22 cellular contexts compared by ENCODE assay signal in the genomic region with DNA sequence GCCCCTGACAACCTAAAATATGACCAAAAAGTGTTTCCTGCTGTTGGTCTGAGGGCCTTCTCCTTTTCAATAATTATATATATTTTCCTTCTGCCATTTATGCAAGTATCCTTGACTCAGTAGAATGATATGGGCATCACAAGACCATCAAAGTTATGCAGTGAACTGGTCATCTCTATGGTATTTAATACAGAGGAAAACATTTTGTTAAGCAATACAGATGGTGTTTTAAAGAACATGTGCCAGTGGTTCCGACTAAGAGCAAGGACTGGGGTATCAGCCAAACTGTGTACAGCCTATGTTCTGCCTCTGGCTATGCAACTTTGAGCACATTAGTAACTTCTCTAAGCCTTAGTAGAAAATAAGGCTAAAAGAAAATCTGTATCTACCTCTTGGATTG.
DNase-seq lines count a peak whose midpoint lies in the region; ATAC-seq, FAIRE-seq and TF ChIP-seq lines count a peak whose summit lies in the region.
"Had no signal": no experiment of that assay in that cellular context is flagged by ENCODE, and none has a peak within 500 bp of the region (broad histone marks: within the 10 kb centered on the region; RNA-seq: fewer than 3 reads in every experiment).

No MANE protein-coding gene starts in this region.

- H3K27me3 ChIP-seq in ACC112 (ENCODE audit: insufficient read depth, low read length), result no peaks in the 10 kb centered on the region

- peak overlapping the region; percentile 76 for H3K27ac ChIP-seq in ACC112 (ENCODE audit: low read depth, low read length)
- H3K27ac ChIP-seq: A549, thoracic aorta had no signal

- intact Hi-C loops in natural killer cell (cut with micrococcal nuclease), result no loop called here

- H3K36me3 ChIP-seq in ACC112 (ENCODE audit: insufficient read depth, low read length), result no peaks in the 10 kb centered on the region
- H3K36me3 ChIP-seq: thoracic aorta had no signal

- H2AFZ ChIP-seq in ACC112 (ENCODE audit: low read length, unreplicated experiment), result no peak overlapping the region

- no peak overlapping the region for H3K4me3 Mint-ChIP-seq in natural killer cell
- H3K4me3 Mint-ChIP-seq: activated naive CD8-positive, alpha-beta T cell treated with anti-CD3 and anti-CD28 coated beads, Interleukin-2, amount 50 U/mL, for 24 hours; activated T-cell treated with anti-CD3 and anti-CD28 coated beads, Interleukin-2, amount 50 U/mL, for 4 hours; nephron had no signal

- ATAC-seq in natural killer cell, result no peak
- ATAC-seq: activated naive CD8-positive, alpha-beta T cell treated with anti-CD3 and anti-CD28 coated beads, Interleukin-2, amount 50 U/mL, for 24 hours; activated T-cell treated with anti-CD3 and anti-CD28 coated beads, Interleukin-2, amount 50 U/mL, for 4 hours; esophagus mucosa; Right ventricle myocardium inferior had no signal

- H3K9me3 Mint-ChIP-seq in natural killer cell, result peaks cover 0 to 2% of the 10 kb centered on the region in 2 donors

- H3K36me3 Mint-ChIP-seq in natural killer cell, result no peaks in the 10 kb centered on the region

- no peak for TF ChIP-seq CTCF in foreskin fibroblast (IDR thresholded peaks at IDR 0.05; ENCODE audit: low read depth, low read length)
- TF ChIP-seq CTCF in D721Med (IDR thresholded peaks at IDR 0.05; ENCODE audit: insufficient read depth, missing control alignments), result no peak
- TF ChIP-seq CTCF in natural killer cell (IDR thresholded peaks at IDR 0.05), result no peak

- H3K4me1 Mint-ChIP-seq in natural killer cell, result no peaks in the 10 kb centered on the region

- FAIRE-seq in D721Med (lab: Jason Lieb, UNC), result no peak
- FAIRE-seq: A549 had no signal

- DNase-seq in HS-27A (ENCODE audit: low read depth) (peak; percentile 86), astrocyte of the hippocampus (ENCODE audit: low read depth, low spot score) (peak; percentile 32), foreskin fibroblast (peak; percentile 90 to 95), D721Med (ENCODE audit: insufficient read length, low spot score) (no peak), natural killer cell (no peak), UCSD-AML1 (lab: John Stamatoyannopoulos, UW; ENCODE audit: unreplicated experiment) (no peak), NCI-H446 treated with DMSO at 0.1 percent for 48 hours (lab: John Stamatoyannopoulos, UW) (no peak)
- DNase-seq: activated CD4-positive, alpha-beta T cell treated with anti-CD3 and anti-CD28 coated beads, Interleukin-2, amount 50 U/mL, for 1 hour; activated naive CD8-positive, alpha-beta T cell treated with anti-CD3 and anti-CD28 coated beads, Interleukin-2, amount 50 U/mL, for 24 hours; activated T-cell treated with anti-CD3 and anti-CD28 coated beads, Interleukin-2, amount 50 U/mL, for 4 hours; cortex of kidney; NCI-H2029; NCI-H82; retina; stimulated activated CD4-positive, alpha-beta T cell treated with anti-CD3 and anti-CD28 coated beads, Interleukin-1b, Interleukin-23, amount 100 ng/mL, for 48 hours; T-helper 9 cell had no signal

- no peaks in the 10 kb centered on the region for H3K27me3 Mint-ChIP-seq in natural killer cell (ENCODE audit: low read depth in 2 of 2)
- H3K27me3 Mint-ChIP-seq: activated naive CD8-positive, alpha-beta T cell treated with anti-CD3 and anti-CD28 coated beads, Interleukin-2, amount 50 U/mL, for 24 hours had no signal

- H3K27ac Mint-ChIP-seq in natural killer cell, result no peak overlapping the region
- H3K27ac Mint-ChIP-seq: activated naive CD8-positive, alpha-beta T cell treated with anti-CD3 and anti-CD28 coated beads, Interleukin-2, amount 50 U/mL, for 24 hours; nephron had no signal

- H3K4me3 ChIP-seq in ACC112 (ENCODE audit: low read depth, low read length) (no peak overlapping the region), foreskin fibroblast (ENCODE audit: low read depth in 1 of 2, low read length in 2 of 2) (no peak overlapping the region)
- H3K4me3 ChIP-seq: A549, thoracic aorta had no signal

- no peaks in the 10 kb centered on the region for H3K79me2 ChIP-seq in ACC112 (ENCODE audit: control insufficient read depth, insufficient read depth, low read length, unreplicated experiment)

- H3K4me1 ChIP-seq in ACC112 (ENCODE audit: control insufficient read depth, insufficient read depth, low read length, unreplicated experiment), result peaks cover 13% of the 10 kb centered on the region
- H3K4me1 ChIP-seq: A549 had no signal

Comparison
In these comparisons a context has a peak if more than half of its experiments do, and no peak if none do; other contexts are left out.
1. DNase-seq: peak in HS-27A (single experiment), astrocyte of the hippocampus (single experiment) and foreskin fibroblast (2 of 2); none in D721Med (single experiment), natural killer cell (single experiment), UCSD-AML1 (single experiment) and NCI-H446 treated with DMSO at 0.1 percent for 48 hours (single experiment).